ENCODE assay signal across 28 cellular contexts in the genomic region with DNA sequence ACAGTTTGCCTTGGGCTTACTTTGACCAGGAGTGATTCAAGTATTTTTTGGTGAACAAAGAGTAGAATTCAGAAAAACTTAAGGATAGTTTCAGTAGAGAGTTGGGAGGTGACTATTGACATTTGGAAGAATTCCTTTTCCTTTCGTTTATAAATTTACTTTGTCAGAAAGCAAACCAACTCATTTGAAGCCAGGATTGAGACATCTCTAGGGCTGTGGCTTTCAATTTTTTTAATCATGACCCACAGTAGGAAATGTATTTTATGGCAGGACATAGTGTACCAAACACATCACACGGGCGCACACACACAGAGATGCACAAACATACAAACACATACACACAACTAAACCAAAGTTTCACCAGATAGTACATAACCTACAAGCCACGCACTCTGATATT. TPM values are rescaled to one million over a fixed set of nuclear protein-coding genes. Genes with fewer than 3 reads are reported as not detected.
"Had no signal": no experiment of that assay in that cellular context is flagged by ENCODE, and none has a peak within 500 bp of the region (broad histone marks: within the 10 kb centered on the region; RNA-seq: fewer than 3 reads in every experiment).

No MANE protein-coding gene starts in this region.

- H3K36me3 ChIP-seq: colonic mucosa, esophagus muscularis mucosa, neural progenitor cell, thoracic aorta, tibial nerve, upper lobe of left lung had no signal

- FAIRE-seq: keratinocyte, urothelium cell line had no signal

- H3K27me3 ChIP-seq: colonic mucosa had no signal

- H3K27ac Mint-ChIP-seq: dendritic cell treated with granulocyte-macrophage colony-stimulating factor and Interleukin-4, amounts not matched to agents 40 ng/mL and 50 ng/mL, for 4 days; endodermal cell; immature natural killer cell; mesothelial cell of epicardium; naive thymus-derived CD4-positive, alpha-beta T cell; nephron; neural progenitor cell; stimulated activated naive B cell treated with anti-CD40 and anti-IgM and Interleukin-4, amounts not matched to agents 10 μg/mL and 1 μg/mL and 100 μg/mL, for 72 hours; stimulated activated naive CD8-positive, alpha-beta T cell treated with anti-CD3 and anti-CD28 coated beads, Interleukin-15, Interleukin-2, amounts not matched to agents 100 ng/mL and 50 ng/mL, for 24 hours had no signal

- H3K4me3 ChIP-seq: colonic mucosa, esophagus muscularis mucosa, neural progenitor cell, psoas muscle, skin epidermis, thoracic aorta, tibial nerve, upper lobe of left lung had no signal

- H3K4me1 ChIP-seq: colonic mucosa, esophagus muscularis mucosa, psoas muscle, tibial nerve, upper lobe of left lung had no signal

- H3K4me2 ChIP-seq: neural progenitor cell had no signal

- H3K4me1 Mint-ChIP-seq: immature natural killer cell; naive thymus-derived CD4-positive, alpha-beta T cell; stimulated activated naive B cell treated with anti-CD40 and anti-IgM and Interleukin-4, amounts not matched to agents 10 μg/mL and 1 μg/mL and 100 μg/mL, for 72 hours had no signal

- DNase-seq: colonic mucosa; effector CD8-positive, alpha-beta T cell; endodermal cell; foreskin melanocyte; hypothalamus; immature natural killer cell; mesenchymal stem cell; naive thymus-derived CD4-positive, alpha-beta T cell; psoas muscle; right cardiac atrium; stimulated activated CD4-positive, alpha-beta T cell treated with anti-CD3 and anti-CD28 coated beads, Interleukin-15, amount 100 ng/mL, for 24 hours; stimulated activated CD4-positive, alpha-beta T cell treated with anti-CD3 and anti-CD28 coated beads, Interleukin-2, amount 100 ng/mL, for 48 hours; stimulated activated naive B cell treated with anti-CD40 and anti-IgM and Interleukin-4, amounts not matched to agents 10 μg/mL and 1 μg/mL and 100 μg/mL, for 72 hours; upper lobe of left lung had no signal

- ATAC-seq: naive thymus-derived CD4-positive, alpha-beta T cell; psoas muscle; right cardiac atrium; stimulated activated naive B cell treated with anti-CD40 and anti-IgM and Interleukin-4, amounts not matched to agents 10 μg/mL and 1 μg/mL and 100 μg/mL, for 72 hours had no signal

- H3K36me3 Mint-ChIP-seq: immature natural killer cell; mesothelial cell of epicardium; naive thymus-derived CD4-positive, alpha-beta T cell; neural progenitor cell had no signal

- H2AFZ ChIP-seq: neural progenitor cell had no signal

- H3K9me3 Mint-ChIP-seq: dendritic cell treated with granulocyte-macrophage colony-stimulating factor and Interleukin-4, amounts not matched to agents 40 ng/mL and 50 ng/mL, for 4 days; endodermal cell; mesothelial cell of epicardium; naive thymus-derived CD4-positive, alpha-beta T cell; nephron; neural progenitor cell; stimulated activated naive CD8-positive, alpha-beta T cell treated with anti-CD3 and anti-CD28 coated beads, Interleukin-15, Interleukin-2, amounts not matched to agents 100 ng/mL and 50 ng/mL, for 24 hours had no signal

- H3K4me3 Mint-ChIP-seq: dendritic cell treated with granulocyte-macrophage colony-stimulating factor and Interleukin-4, amounts not matched to agents 40 ng/mL and 50 ng/mL, for 4 days; endodermal cell; immature natural killer cell; mesothelial cell of epicardium; naive thymus-derived CD4-positive, alpha-beta T cell; nephron; neural progenitor cell; stimulated activated naive B cell treated with anti-CD40 and anti-IgM and Interleukin-4, amounts not matched to agents 10 μg/mL and 1 μg/mL and 100 μg/mL, for 72 hours; stimulated activated naive CD8-positive, alpha-beta T cell treated with anti-CD3 and anti-CD28 coated beads, Interleukin-15, Interleukin-2, amounts not matched to agents 100 ng/mL and 50 ng/mL, for 24 hours had no signal

- H3K27ac ChIP-seq: colonic mucosa, epithelial cell of prostate, esophagus muscularis mucosa, neural progenitor cell, psoas muscle, skin epidermis, thoracic aorta, tibial nerve, upper lobe of left lung had no signal

- H3K9me3 ChIP-seq: colonic mucosa, esophagus muscularis mucosa, psoas muscle, thoracic aorta, tibial nerve, upper lobe of left lung had no signal

RNA-seq across cellular contexts. Expression of a gene that starts 24.1 kb away (rescaled TPM):
- total RNA-seq: chondrocyte, osteoblast had no signal
- polyA plus RNA-seq: immature natural killer cell; naive thymus-derived CD4-positive, alpha-beta T cell had no signal
